Comparison of ENCODE assay signal across 21 cellular contexts in the genomic region with DNA sequence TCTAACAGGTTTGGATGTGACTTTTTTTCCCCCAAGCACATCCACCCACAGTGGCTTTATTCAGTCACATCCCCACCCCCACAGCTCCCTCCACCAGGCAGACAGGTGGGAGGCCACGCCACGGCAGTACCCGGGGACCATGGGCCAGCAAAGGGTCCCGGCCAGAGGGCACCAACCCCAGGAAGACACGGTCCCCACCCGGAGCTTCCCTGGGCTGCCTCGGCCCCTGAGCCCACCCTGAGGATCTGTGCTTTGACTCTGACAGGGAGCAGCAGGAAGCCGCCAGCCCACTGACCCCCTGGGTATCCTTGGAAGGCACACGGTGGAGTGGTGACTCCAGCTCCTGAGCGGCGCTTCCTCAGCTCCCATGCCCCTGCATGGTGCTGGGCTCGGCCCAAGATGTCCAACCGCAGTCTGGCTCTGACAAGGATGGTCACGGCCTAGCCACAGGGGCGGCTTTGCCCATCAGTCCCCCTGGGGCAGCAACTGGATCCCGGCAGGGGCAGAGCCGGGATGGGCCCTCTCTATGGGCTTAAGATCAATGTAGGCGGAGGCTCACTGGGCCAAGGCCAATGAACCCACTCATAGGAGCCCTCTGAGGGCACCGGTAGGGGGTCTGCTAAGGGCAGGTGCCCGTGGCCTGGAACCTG.
"Had no signal": no experiment of that assay in that cellular context is flagged by ENCODE, and none has a peak within 500 bp of the region (broad histone marks: within the 10 kb centered on the region; RNA-seq: fewer than 3 reads in every experiment).

No MANE protein-coding gene starts in this region.

- H3K27ac Mint-ChIP-seq: effector memory CD8-positive, alpha-beta T cell; naive thymus-derived CD8-positive, alpha-beta T cell; nephron progenitor cell; stimulated activated naive CD8-positive, alpha-beta T cell treated with anti-CD3 and anti-CD28 coated beads, Interleukin-15, amount 100 ng/mL, for 72 hours had no signal

- DNase-seq: effector memory CD8-positive, alpha-beta T cell; erythroblast; left cardiac atrium; left lung; lower lobe of right lung; naive thymus-derived CD8-positive, alpha-beta T cell; nephron progenitor cell; occipital lobe; ovary; posterior cingulate gyrus; psoas muscle; right lobe of liver; small intestine; stimulated activated CD4-positive, alpha-beta T cell treated with anti-CD3 and anti-CD28 coated beads, Interleukin-15, amount 100 ng/mL, for 24 hours; stimulated activated CD4-positive, alpha-beta T cell treated with anti-CD3 and anti-CD28 coated beads, Interleukin-2, amount 100 ng/mL, for 48 hours; stimulated activated naive CD4-positive, alpha-beta T cell; stimulated activated naive CD8-positive, alpha-beta T cell treated with anti-CD3 and anti-CD28 coated beads, Interleukin-15, amount 100 ng/mL, for 72 hours; transverse colon had no signal

- ATAC-seq: effector memory CD8-positive, alpha-beta T cell; left lung; naive thymus-derived CD8-positive, alpha-beta T cell; psoas muscle; stimulated activated naive CD8-positive, alpha-beta T cell treated with anti-CD3 and anti-CD28 coated beads, Interleukin-15, amount 100 ng/mL, for 72 hours had no signal

- H3K36me3 ChIP-seq: ovary had no signal

- H3K27ac ChIP-seq: coronary artery, left lung, lower lobe of right lung, ovary, psoas muscle, right lobe of liver, suprapubic skin, transverse colon, vagina had no signal

- H3K4me1 ChIP-seq: left lung, lower lobe of right lung, psoas muscle, right lobe of liver, suprapubic skin, transverse colon, vagina had no signal

- H3K27me3 Mint-ChIP-seq: effector memory CD8-positive, alpha-beta T cell; naive thymus-derived CD8-positive, alpha-beta T cell; stimulated activated naive CD8-positive, alpha-beta T cell treated with anti-CD3 and anti-CD28 coated beads, Interleukin-15, amount 100 ng/mL, for 72 hours had no signal

- H3K9me3 ChIP-seq: left lung, lower lobe of right lung, ovary, psoas muscle, right lobe of liver, suprapubic skin, transverse colon, vagina had no signal

- H3K9me3 Mint-ChIP-seq: effector memory CD8-positive, alpha-beta T cell; naive thymus-derived CD8-positive, alpha-beta T cell; nephron progenitor cell; stimulated activated naive CD8-positive, alpha-beta T cell treated with anti-CD3 and anti-CD28 coated beads, Interleukin-15, amount 100 ng/mL, for 72 hours had no signal

- H3K4me3 Mint-ChIP-seq: effector memory CD8-positive, alpha-beta T cell; naive thymus-derived CD8-positive, alpha-beta T cell; nephron progenitor cell; stimulated activated naive CD8-positive, alpha-beta T cell treated with anti-CD3 and anti-CD28 coated beads, Interleukin-15, amount 100 ng/mL, for 72 hours had no signal

- H3K4me3 ChIP-seq: coronary artery, left lung, lower lobe of right lung, ovary, psoas muscle, right lobe of liver, suprapubic skin, transverse colon, vagina had no signal

- H3K27me3 ChIP-seq: left lung, ovary, right lobe of liver, suprapubic skin, transverse colon, vagina had no signal

- H3K4me1 Mint-ChIP-seq: naive thymus-derived CD8-positive, alpha-beta T cell; nephron progenitor cell; stimulated activated naive CD8-positive, alpha-beta T cell treated with anti-CD3 and anti-CD28 coated beads, Interleukin-15, amount 100 ng/mL, for 72 hours had no signal
